In the genomic region with DNA sequence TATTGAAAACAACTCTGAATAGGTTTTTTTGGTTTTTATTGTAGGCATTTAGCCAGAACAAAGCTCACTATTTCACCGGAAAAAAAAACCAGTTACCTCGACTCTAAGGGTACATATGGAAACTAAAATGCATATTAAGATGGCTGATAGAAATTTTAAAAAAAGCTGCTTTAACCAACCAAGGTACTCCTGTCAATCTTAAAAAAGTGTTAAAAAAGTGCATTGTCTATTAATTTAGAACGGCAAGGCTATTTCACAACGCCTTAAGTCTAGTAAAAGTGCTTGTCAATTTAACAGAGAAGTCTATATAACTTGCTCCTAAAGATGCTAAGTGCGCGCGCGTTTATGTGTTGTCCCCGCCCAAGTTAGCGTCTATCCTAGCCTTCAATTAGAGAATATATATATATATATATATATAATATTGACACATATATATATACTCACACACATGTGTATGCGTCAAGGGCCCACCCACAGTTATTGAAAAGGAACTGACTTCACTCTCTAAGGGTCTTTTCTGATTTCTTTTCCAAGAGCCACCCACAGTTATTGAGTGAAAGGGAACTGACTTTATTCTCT, we compare ENCODE assay signal across 8 cellular contexts. TPM values are rescaled to one million over a fixed set of nuclear protein-coding genes. Genes with fewer than 3 reads are reported as not detected.
A peak's percentile ranks its signal among the peaks of the same experiment; 100 is the strongest.
DNase-seq lines count a peak whose midpoint lies in the region; ATAC-seq and TF ChIP-seq lines count a peak whose summit lies in the region.

No MANE protein-coding gene starts in this region.

- H3K27ac ChIP-seq in Peyer's patch = no peak overlapping the region

- H3K9me3 ChIP-seq in Peyer's patch = no peaks in the 10 kb centered on the region
- H3K9me3 ChIP-seq in skeletal muscle satellite cell (replicated peaks; ENCODE audit: low read length) = no peaks in the 10 kb centered on the region

- H3K27me3 ChIP-seq in Peyer's patch = no peaks in the 10 kb centered on the region
- H3K27me3 ChIP-seq in skeletal muscle satellite cell (ENCODE audit: control insufficient read depth, insufficient read depth, low read length) = no peaks in the 10 kb centered on the region

- peak overlapping the region; percentile 73 for H3K4me2 ChIP-seq in skeletal muscle satellite cell (ENCODE audit: low read length)

- no peaks in the 10 kb centered on the region for H3K36me3 ChIP-seq in Peyer's patch
- peaks cover 10% of the 10 kb centered on the region for H3K36me3 ChIP-seq in skeletal muscle satellite cell (ENCODE audit: insufficient read depth, low read length)

- DNase-seq in NCI-H748 (lab: John Stamatoyannopoulos, UW; ENCODE audit: unreplicated experiment) (peak; percentile 27), NCI-H748 treated with DMSO at 0.1 percent for 48 hours (lab: John Stamatoyannopoulos, UW) (no peak), Peyer's patch (no peak), fibroblast of mammary gland (ENCODE audit: low read depth) (no peak), germinal center (ENCODE audit: low spot score) (no peak)

- TF ChIP-seq POLR2A in Peyer's patch (IDR thresholded peaks at IDR 0.05) = no peak

- H3K4me3 ChIP-seq in Peyer's patch = peak overlapping the region; percentile 62 to 95 (median 70)
- peak overlapping the region; percentile 76 for H3K4me3 ChIP-seq in fibroblast of mammary gland (ENCODE audit: control insufficient read depth, low read depth, low read length)
- peak overlapping the region; percentile 90 for H3K4me3 ChIP-seq in skeletal muscle satellite cell (ENCODE audit: low read length)

- TF ChIP-seq CTCF in Peyer's patch (IDR thresholded peaks at IDR 0.05) (no peak), fibroblast of mammary gland (conservative IDR thresholded peaks at IDR 0.05; ENCODE audit: control insufficient read depth, insufficient read depth, low read depth, low read length) (no peak)

- H3K4me1 ChIP-seq in Peyer's patch (peaks cover 0 to 10% (median 0%) of the 10 kb centered on the region in 4 donors), skeletal muscle satellite cell (ENCODE audit: control insufficient read depth, insufficient read depth, low read length) (peaks cover 16% of the 10 kb centered on the region)

- no peak for ATAC-seq in HG03280 (IDR thresholded peaks at IDR 0.05; ENCODE audit: unreplicated experiment)
- no peak for ATAC-seq in HG02973 (IDR thresholded peaks at IDR 0.05; ENCODE audit: unreplicated experiment)

- peak overlapping the region; percentile 82 for H3K9ac ChIP-seq in skeletal muscle satellite cell (ENCODE audit: low read depth, low read length)

RNA-seq across cellular contexts. Expression of gene ASPM, which starts 0.9 kb away (rescaled TPM):
- total RNA-seq in Peyer's patch = 10 to 100 TPM in 1 of 4 donors, 1 to 10 TPM in 3; 3.2 to 10.7 (median 4.3) TPM
- total RNA-seq in skeletal muscle satellite cell (2012; rRNA removed) = 19.8 and 27.1 TPM in 2 replicates

RNA-seq across cellular contexts. Expression of gene ZBTB41, which starts 55.6 kb away (rescaled TPM):
- 10 to 100 TPM in 1 of 4 donors, 1 to 10 TPM in 3; 6.0 to 14.9 (median 6.3) TPM for total RNA-seq in Peyer's patch
- 12.2 and 12.7 TPM in 2 replicates for total RNA-seq in skeletal muscle satellite cell (2012; rRNA removed)
